Comparison of ENCODE assay signal across 1 cellular context in the genomic region with DNA sequence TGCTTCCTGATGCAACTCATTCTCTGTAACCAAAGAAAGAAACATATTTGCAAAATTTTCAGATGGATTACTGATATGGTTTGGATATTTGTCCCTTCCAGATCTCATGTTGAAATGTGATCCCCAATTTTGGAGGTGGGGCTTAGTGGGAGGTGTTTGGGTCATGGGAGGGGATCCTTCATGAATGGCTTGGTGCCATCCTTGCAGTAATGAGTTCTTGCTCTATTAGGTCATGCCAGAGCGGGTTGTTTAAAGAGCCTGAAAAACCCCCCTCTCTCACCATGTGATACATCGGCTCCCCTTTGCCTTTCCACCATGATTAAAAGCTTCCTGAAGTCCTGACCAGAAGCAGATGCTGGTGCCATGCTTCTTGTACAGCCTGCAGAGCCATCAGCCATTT.
TF ChIP-seq lines count a peak whose summit lies in the region.

No MANE protein-coding gene starts in this region.

TF ChIP-seq in HEK293, 187 proteins besides CTCF, POLR2A, EP300 and RAD21 (continued from another document):
- TF ChIP-seq ATF2 (tag by site-specific recombination; IDR thresholded peaks at IDR 0.05; ENCODE audit: low read depth): no peak
- TF ChIP-seq ZSCAN5A (tag by site-specific recombination; IDR thresholded peaks at IDR 0.05): no peak
